ENCODE assay signal across 9 cellular contexts in genomic region chr13:53200498-53201453, GRCh38.
A peak's percentile ranks its signal among the peaks of the same experiment; 100 is the strongest.
DNase-seq lines count a peak whose midpoint lies in the region; ATAC-seq, FAIRE-seq and TF ChIP-seq lines count a peak whose summit lies in the region.
"Had no signal": no experiment of that assay in that cellular context is flagged by ENCODE, and none has a peak within 500 bp of the region (broad histone marks: within the 10 kb centered on the region; RNA-seq: fewer than 3 reads in every experiment).

No MANE protein-coding gene starts in this region.

- DNase-seq in activated CD4-positive, alpha-beta T cell treated with anti-CD3 and anti-CD28 coated beads for 36 hours = peak; percentile 55
- no peak for DNase-seq in activated CD4-positive, alpha-beta T cell treated with anti-CD3 and anti-CD28 coated beads for 4 hours
- DNase-seq in astrocyte (ENCODE audit: low read depth) (no peak), NCI-H2171 (lab: John Stamatoyannopoulos, UW) (no peak)
- peak; percentile 47 for DNase-seq in stimulated activated CD8-positive, alpha-beta memory T cell treated with anti-CD3 and anti-CD28 coated beads, Interleukin-4, amount 100 ng/mL, for 48 hours
- no peak for DNase-seq in activated T-helper 1 cell treated with anti-CD3 and anti-CD28 coated beads, Interleukin-12 subunit alpha, Interleukin-12 subunit beta, Interleukin-2, Interleukin-4 antibody, amounts not matched to agents 30 ng/mL and 10 ng/mL and 1 ng/mL, durations not matched to agents 14 hours and 24 hours and 36 hours (ENCODE audit: low spot score)

- no peaks in the 10 kb centered on the region for H3K79me2 ChIP-seq in astrocyte (ENCODE audit: insufficient read depth, low read length)

- no peak overlapping the region for H3K27ac Mint-ChIP-seq in activated CD4-positive, alpha-beta T cell treated with anti-CD3 and anti-CD28 coated beads for 36 hours
- H3K27ac Mint-ChIP-seq in astrocyte (ENCODE audit: unreplicated experiment) = no peak overlapping the region
- no peak overlapping the region for H3K27ac Mint-ChIP-seq in activated T-helper 1 cell treated with anti-CD3 and anti-CD28 coated beads, Interleukin-12 subunit alpha, Interleukin-12 subunit beta, Interleukin-2, Interleukin-4 antibody, amounts not matched to agents 30 ng/mL and 10 ng/mL and 1 ng/mL, durations not matched to agents 14 hours and 24 hours and 36 hours

- no peaks in the 10 kb centered on the region for H3K4me1 ChIP-seq in astrocyte (ENCODE audit: insufficient read depth, low read length)
- H3K4me1 ChIP-seq in iPS-15b (ENCODE audit: control insufficient read depth, insufficient read depth, low read length) = no peaks in the 10 kb centered on the region
- H3K4me1 ChIP-seq: SJSA1 had no signal

- no peak overlapping the region for H3K9ac ChIP-seq in astrocyte (ENCODE audit: low read length)
- no peak overlapping the region for H3K9ac ChIP-seq in iPS-15b (ENCODE audit: low read depth, low read length)

- no peak overlapping the region for H3K27ac ChIP-seq in astrocyte (ENCODE audit: low read depth, low read length)
- H3K27ac ChIP-seq: SJSA1 had no signal

- peak overlapping the region; percentile 15 for H3K4me2 ChIP-seq in astrocyte (ENCODE audit: low read length)

- no peaks in the 10 kb centered on the region for H3K36me3 ChIP-seq in astrocyte (ENCODE audit: insufficient read depth, low read length)
- H3K36me3 ChIP-seq in iPS-15b (ENCODE audit: control insufficient read depth, insufficient read depth, low read length) = no peaks in the 10 kb centered on the region
- H3K36me3 ChIP-seq: SJSA1 had no signal

- no peaks in the 10 kb centered on the region for H3K36me3 Mint-ChIP-seq in activated CD4-positive, alpha-beta T cell treated with anti-CD3 and anti-CD28 coated beads for 36 hours (ENCODE audit: low read depth)
- H3K36me3 Mint-ChIP-seq in astrocyte (ENCODE audit: low read depth, unreplicated experiment) = no peaks in the 10 kb centered on the region
- no peaks in the 10 kb centered on the region for H3K36me3 Mint-ChIP-seq in activated T-helper 1 cell treated with anti-CD3 and anti-CD28 coated beads, Interleukin-12 subunit alpha, Interleukin-12 subunit beta, Interleukin-2, Interleukin-4 antibody, amounts not matched to agents 30 ng/mL and 10 ng/mL and 1 ng/mL, durations not matched to agents 14 hours and 24 hours and 36 hours (ENCODE audit: low read depth)

- H3K27me3 Mint-ChIP-seq in activated CD4-positive, alpha-beta T cell treated with anti-CD3 and anti-CD28 coated beads for 36 hours = peaks cover 15% of the 10 kb centered on the region
- peaks cover 26% of the 10 kb centered on the region for H3K27me3 Mint-ChIP-seq in astrocyte (ENCODE audit: low read depth, unreplicated experiment)
- peaks cover 6% of the 10 kb centered on the region for H3K27me3 Mint-ChIP-seq in activated T-helper 1 cell treated with anti-CD3 and anti-CD28 coated beads, Interleukin-12 subunit alpha, Interleukin-12 subunit beta, Interleukin-2, Interleukin-4 antibody, amounts not matched to agents 30 ng/mL and 10 ng/mL and 1 ng/mL, durations not matched to agents 14 hours and 24 hours and 36 hours (ENCODE audit: insufficient read depth)

- intact Hi-C loops in activated CD4-positive, alpha-beta T cell treated with anti-CD3 and anti-CD28 coated beads for 36 hours (cut with DNase I, micrococcal nuclease) = loop anchor here in 1 of 2 experiments (2.0 kb wide), 1 partner anchor 354 kb away; no protein-coding TSS in a partner anchor
- intact Hi-C loops in activated T-helper 1 cell treated with anti-CD3 and anti-CD28 coated beads, Interleukin-12 subunit alpha, Interleukin-12 subunit beta, Interleukin-2, Interleukin-4 antibody, amounts not matched to agents 30 ng/mL and 10 ng/mL and 1 ng/mL, durations not matched to agents 14 hours and 24 hours and 36 hours (cut with micrococcal nuclease) = no loop called here

- H3K4me3 ChIP-seq in astrocyte (ENCODE audit: insufficient read depth, low read depth, low read length) (no peak overlapping the region), iPS-15b (ENCODE audit: low read depth, low read length) (peak overlapping the region; percentile 52)
- H3K4me3 ChIP-seq: SJSA1 had no signal

- H2AFZ ChIP-seq in astrocyte (ENCODE audit: low read depth, low read length) = no peak overlapping the region

- H3K9me3 ChIP-seq in astrocyte (ENCODE audit: insufficient read depth, low read depth, low read length) (no peaks in the 10 kb centered on the region), iPS-15b (ENCODE audit: control insufficient read depth, insufficient read depth, low read length) (no peaks in the 10 kb centered on the region)
- H3K9me3 ChIP-seq: SJSA1 had no signal

- no peaks in the 10 kb centered on the region for H3K9me3 Mint-ChIP-seq in activated CD4-positive, alpha-beta T cell treated with anti-CD3 and anti-CD28 coated beads for 36 hours (ENCODE audit: low read depth)
- H3K9me3 Mint-ChIP-seq in astrocyte (ENCODE audit: unreplicated experiment) = no peaks in the 10 kb centered on the region
- H3K9me3 Mint-ChIP-seq in activated T-helper 1 cell treated with anti-CD3 and anti-CD28 coated beads, Interleukin-12 subunit alpha, Interleukin-12 subunit beta, Interleukin-2, Interleukin-4 antibody, amounts not matched to agents 30 ng/mL and 10 ng/mL and 1 ng/mL, durations not matched to agents 14 hours and 24 hours and 36 hours = no peaks in the 10 kb centered on the region

- H3K4me1 Mint-ChIP-seq in activated CD4-positive, alpha-beta T cell treated with anti-CD3 and anti-CD28 coated beads for 36 hours = no peaks in the 10 kb centered on the region
- no peaks in the 10 kb centered on the region for H3K4me1 Mint-ChIP-seq in astrocyte (ENCODE audit: low read depth, unreplicated experiment)
- H3K4me1 Mint-ChIP-seq in activated T-helper 1 cell treated with anti-CD3 and anti-CD28 coated beads, Interleukin-12 subunit alpha, Interleukin-12 subunit beta, Interleukin-2, Interleukin-4 antibody, amounts not matched to agents 30 ng/mL and 10 ng/mL and 1 ng/mL, durations not matched to agents 14 hours and 24 hours and 36 hours (ENCODE audit: low read depth) = no peaks in the 10 kb centered on the region

- no peaks in the 10 kb centered on the region for H3K27me3 ChIP-seq in astrocyte (ENCODE audit: insufficient read depth, low read length)
- H3K27me3 ChIP-seq in iPS-15b (ENCODE audit: control insufficient read depth, insufficient read depth, low read length) = peaks cover 37% of the 10 kb centered on the region
- H3K27me3 ChIP-seq: SJSA1 had no signal

- CTCF ChIA-PET in activated CD4-positive, alpha-beta T cell treated with anti-CD3 and anti-CD28 coated beads for 36 hours (lab: Charles Lee) = interaction anchor here (1.0 to 1.2 kb wide), 2 partner anchors 25 to 49 kb away, joined by 3 read pairs; no protein-coding TSS in a partner anchor

- ATAC-seq in activated CD4-positive, alpha-beta T cell treated with anti-CD3 and anti-CD28 coated beads for 36 hours = no peak
- ATAC-seq in GM21619 (IDR thresholded peaks at IDR 0.05; ENCODE audit: unreplicated experiment) = no peak

- POLR2A ChIA-PET in activated CD4-positive, alpha-beta T cell treated with anti-CD3 and anti-CD28 coated beads for 36 hours (lab: Charles Lee) = no interaction called here

- FAIRE-seq in astrocyte (lab: Jason Lieb, UNC) = no peak

- no peaks in the 10 kb centered on the region for H4K20me1 ChIP-seq in astrocyte (ENCODE audit: insufficient read depth, low read length)

- peak; percentile 16 for TF ChIP-seq CTCF in astrocyte (IDR thresholded peaks at IDR 0.05; ENCODE audit: insufficient read depth, low read depth, low read length)

- no peak overlapping the region for H3K4me3 Mint-ChIP-seq in activated CD4-positive, alpha-beta T cell treated with anti-CD3 and anti-CD28 coated beads for 36 hours
- H3K4me3 Mint-ChIP-seq in astrocyte (ENCODE audit: unreplicated experiment) = no peak overlapping the region
- no peak overlapping the region for H3K4me3 Mint-ChIP-seq in activated T-helper 1 cell treated with anti-CD3 and anti-CD28 coated beads, Interleukin-12 subunit alpha, Interleukin-12 subunit beta, Interleukin-2, Interleukin-4 antibody, amounts not matched to agents 30 ng/mL and 10 ng/mL and 1 ng/mL, durations not matched to agents 14 hours and 24 hours and 36 hours

Comparison
In these comparisons a context has a peak if more than half of its experiments do, and no peak if none do; other contexts are left out.
1. DNase-seq: peak in activated CD4-positive, alpha-beta T cell treated with anti-CD3 and anti-CD28 coated beads for 36 hours (single experiment) and stimulated activated CD8-positive, alpha-beta memory T cell treated with anti-CD3 and anti-CD28 coated beads, Interleukin-4, amount 100 ng/mL, for 48 hours (single experiment); none in activated CD4-positive, alpha-beta T cell treated with anti-CD3 and anti-CD28 coated beads for 4 hours (0 of 2), astrocyte (single experiment), NCI-H2171 (single experiment) and activated T-helper 1 cell treated with anti-CD3 and anti-CD28 coated beads, Interleukin-12 subunit alpha, Interleukin-12 subunit beta, Interleukin-2, Interleukin-4 antibody, amounts not matched to agents 30 ng/mL and 10 ng/mL and 1 ng/mL, durations not matched to agents 14 hours and 24 hours and 36 hours (single experiment).